ENCODE assay signal across 1 cellular context in genomic region chr19:38308006-38308766, GRCh38.
TF ChIP-seq lines count a peak whose summit lies in the region.

No MANE protein-coding gene starts in this region.

TF ChIP-seq in A549, 52 proteins besides CTCF, POLR2A, EP300 and RAD21:
- TF ChIP-seq RARB (CRISPR knock-in tag; IDR thresholded peaks at IDR 0.05) (no peak), ELK1 (IDR thresholded peaks at IDR 0.05; ENCODE audit: low read depth, low read length) (no peak), PBX3 (IDR thresholded peaks at IDR 0.05) (peak; percentile 64), BCL3 (IDR thresholded peaks at IDR 0.05) (0 out of 3 replicates have a peak, but pooled peaks have one; percentile 4), ESRRA (IDR thresholded peaks at IDR 0.05; ENCODE audit: borderline replicate concordance, low read length) (no peak), CEBPB (IDR thresholded peaks at IDR 0.05) (peak; percentile 65 to 88; a peak in 3 of 4 replicates), USF2 (IDR thresholded peaks at IDR 0.05) (no peak), HMGXB4 (CRISPR knock-in tag; IDR thresholded peaks at IDR 0.05; ENCODE audit: borderline replicate concordance) (no peak), ZFP36 (IDR thresholded peaks at IDR 0.05; ENCODE audit: borderline replicate concordance, partially characterized antibody) (peak; percentile 78)
